Comparison of ENCODE assay signal across 8 cellular contexts in genomic region chrX:74613350-74614192, GRCh38. TPM values are rescaled to one million over a fixed set of nuclear protein-coding genes. Genes with fewer than 3 reads are reported as not detected.
DNase-seq lines count a peak whose midpoint lies in the region; ATAC-seq and TF ChIP-seq lines count a peak whose summit lies in the region.

No MANE protein-coding gene starts in this region.

- peak in 1 of 2 donors; percentile 37 for ATAC-seq in upper lobe of left lung (ENCODE audit: low FRiP score in 2 of 2)
- ATAC-seq in HG02642 (IDR thresholded peaks at IDR 0.05; ENCODE audit: poor library complexity, unreplicated experiment): no peak

- H2AK5ac ChIP-seq in mesendoderm (ENCODE audit: low read length): no peak overlapping the region

- peak; percentile 10 for DNase-seq in NCI-H345 (lab: John Stamatoyannopoulos, UW)
- DNase-seq in NCI-H345 treated with DMSO at 0.1 percent for 48 hours (lab: John Stamatoyannopoulos, UW; ENCODE audit: unreplicated experiment): no peak
- DNase-seq in SK-N-DZ (ENCODE audit: low spot score): peak; percentile 5
- DNase-seq in mesendoderm: peak; percentile 52
- no peak for DNase-seq in upper lobe of left lung

- no peak overlapping the region for H2BK5ac ChIP-seq in mesendoderm (ENCODE audit: low read length)

- no peaks in the 10 kb centered on the region for H4K20me1 ChIP-seq in KMS-11 (ENCODE audit: insufficient read depth)

- peak overlapping the region; percentile 53 for H3K4me2 ChIP-seq in KMS-11
- peak overlapping the region; percentile 48 for H3K4me2 ChIP-seq in mesendoderm (ENCODE audit: low read length)

- H3K9me3 ChIP-seq in duodenal mucosa (ENCODE audit: control insufficient read depth in 1 of 2, low read length in 2 of 2) (no peaks in the 10 kb centered on the region), upper lobe of left lung (no peaks in the 10 kb centered on the region)

- no peaks in the 10 kb centered on the region for H3K79me1 ChIP-seq in mesendoderm (ENCODE audit: low read length)

- no peak overlapping the region for H3K23ac ChIP-seq in mesendoderm (ENCODE audit: low read length)

- peak overlapping the region; percentile 93 for H3K27ac ChIP-seq in KMS-11
- peak overlapping the region; percentile 92 for H3K27ac ChIP-seq in duodenal mucosa (ENCODE audit: low read depth, low read length)
- H3K27ac ChIP-seq in mesendoderm (ENCODE audit: low read depth, low read length): peak overlapping the region; percentile 48
- H3K27ac ChIP-seq in upper lobe of left lung: peak overlapping the region; percentile 93 to 99 (median 99)

- H3K27me3 ChIP-seq in KMS-11 (ENCODE audit: insufficient read depth, low read depth): no peaks in the 10 kb centered on the region
- H3K27me3 ChIP-seq in duodenal mucosa (ENCODE audit: control insufficient read depth in 1 of 2, insufficient read depth in 2 of 2, low read length in 2 of 2): no peaks in the 10 kb centered on the region
- no peaks in the 10 kb centered on the region for H3K27me3 ChIP-seq in mesendoderm (ENCODE audit: insufficient read depth, low read length, poor library complexity)
- H3K27me3 ChIP-seq in upper lobe of left lung: no peaks in the 10 kb centered on the region

- H3K18ac ChIP-seq in mesendoderm (ENCODE audit: low read length): peak overlapping the region; percentile 93

- H3K4ac ChIP-seq in mesendoderm (ENCODE audit: low read depth, low read length): peak overlapping the region; percentile 70

- H3K36me3 ChIP-seq in KMS-11 (ENCODE audit: insufficient read depth) (no peaks in the 10 kb centered on the region), duodenal mucosa (ENCODE audit: control insufficient read depth in 1 of 2, insufficient read depth in 2 of 2, low read length in 2 of 2) (no peaks in the 10 kb centered on the region), mesendoderm (ENCODE audit: control insufficient read depth, insufficient read depth, low read length) (no peaks in the 10 kb centered on the region), upper lobe of left lung (no peaks in the 10 kb centered on the region)

- H3K9ac ChIP-seq in KMS-11 (peak overlapping the region; percentile 94), duodenal mucosa (ENCODE audit: low read depth in 1 of 2, low read length in 2 of 2) (peak overlapping the region; percentile 82 to 90), mesendoderm (ENCODE audit: low read length) (peak overlapping the region; percentile 78)

- H2BK15ac ChIP-seq in mesendoderm (replicated peaks; ENCODE audit: low read depth): no peak overlapping the region

- H4K5ac ChIP-seq in mesendoderm (ENCODE audit: low read length): no peak overlapping the region

- H2AFZ ChIP-seq in KMS-11 (ENCODE audit: low read depth): peak overlapping the region; percentile 74

- TF ChIP-seq EP300 in upper lobe of left lung (IDR thresholded peaks at IDR 0.05): no peak

- no peak for TF ChIP-seq POLR2A in upper lobe of left lung (IDR thresholded peaks at IDR 0.05)

- H2BK120ac ChIP-seq in mesendoderm (ENCODE audit: low read depth, low read length): no peak overlapping the region

- no peak for TF ChIP-seq CTCF in KMS-11 (conservative IDR thresholded peaks at IDR 0.05; ENCODE audit: low read depth, low read length)
- no peak for TF ChIP-seq CTCF in upper lobe of left lung (IDR thresholded peaks at IDR 0.05)

- H3K79me2 ChIP-seq in KMS-11 (ENCODE audit: insufficient read depth, low read depth): peaks cover 42% of the 10 kb centered on the region
- peaks cover 28% of the 10 kb centered on the region for H3K79me2 ChIP-seq in mesendoderm (ENCODE audit: control insufficient read depth, insufficient read depth, low read length)

- peak overlapping the region; percentile 88 for H3K56ac ChIP-seq in mesendoderm (ENCODE audit: low read length)

- WGBS in mesendoderm (ENCODE audit: extremely low coverage, insufficient coverage, low lambda C conversion rate): no CpG with 5 or more reads among the region's 22 CpGs
- 1 to 42% methylated on average over 14 to 22 of the region's 22 CpGs for WGBS in upper lobe of left lung, 2 donors

- H3K4me3 ChIP-seq in KMS-11 (IDR thresholded peaks at IDR 0.05; ENCODE audit: insufficient read depth, low read depth, low read length) (no peak overlapping the region), duodenal mucosa (ENCODE audit: low read depth in 1 of 2, low read length in 2 of 2) (peak overlapping the region; percentile 76 to 81), mesendoderm (ENCODE audit: low read length) (peak overlapping the region; percentile 86), upper lobe of left lung (peak overlapping the region; percentile 56 to 70 (median 64))

- H3K4me1 ChIP-seq in KMS-11 (ENCODE audit: low read depth, poor library complexity, severe bottlenecking) (peaks cover 16% of the 10 kb centered on the region), duodenal mucosa (ENCODE audit: control insufficient read depth in 1 of 2, insufficient read depth in 2 of 2, low read length in 2 of 2) (no peaks in the 10 kb centered on the region), mesendoderm (ENCODE audit: control insufficient read depth, low read depth, low read length) (no peaks in the 10 kb centered on the region), upper lobe of left lung (peaks cover 0 to 4% (median 1%) of the 10 kb centered on the region in 4 donors)

- no peak overlapping the region for H4K8ac ChIP-seq in mesendoderm (ENCODE audit: low read depth, low read length)

RNA-seq across cellular contexts. Expression of gene RLIM, which starts 0.9 kb away (rescaled TPM):
- polyA plus RNA-seq in SK-N-DZ (2014; cell fraction: cytosol; rRNA removed): 33.2 and 36.7 TPM in 2 replicates
- 15.5 and 19.3 TPM in 2 replicates for polyA plus RNA-seq in SK-N-DZ (2014; cell fraction: nucleus; rRNA removed)
- polyA plus RNA-seq in mesendoderm (2013, experiment 1 of 2): 20.3 TPM
- 19.9 TPM for polyA plus RNA-seq in mesendoderm (2013, experiment 2 of 2)
- total RNA-seq in upper lobe of left lung: 10 to 100 TPM; 17.8 to 41.5 (median 29.7) TPM

Comparison
In these comparisons a context has a peak if more than half of its experiments do, and no peak if none do; other contexts are left out.
1. DNase-seq: peak in NCI-H345 (single experiment), SK-N-DZ (single experiment) and mesendoderm (single experiment); none in NCI-H345 treated with DMSO at 0.1 percent for 48 hours (single experiment) and upper lobe of left lung (0 of 2).
2. H3K27ac ChIP-seq: peak in every context shown above with its lines; median percentile 99 in upper lobe of left lung; 93 in KMS-11; 92 in duodenal mucosa; 48 in mesendoderm.
3. Peak in every context shown above with its lines, with median percentiles within 50 percentile points of each other: H3K9ac ChIP-seq.